Comparison of ENCODE assay signal across 25 cellular contexts in genomic region chr1:37284053-37284452, GRCh38.
"Had no signal": no experiment of that assay in that cellular context is flagged by ENCODE, and none has a peak within 500 bp of the region (broad histone marks: within the 10 kb centered on the region; RNA-seq: fewer than 3 reads in every experiment).

No MANE protein-coding gene starts in this region.

- H3K27me3 ChIP-seq: testis, thyroid gland, tibial artery, tibial nerve, upper lobe of left lung, uterus, vagina had no signal

- H3K9me3 ChIP-seq: suprapubic skin, testis, thoracic aorta, thyroid gland, uterus, vagina had no signal

- H3K4me1 ChIP-seq: stomach, suprapubic skin, testis, thyroid gland, tibial artery, tibial nerve, transverse colon, upper lobe of left lung, uterus, vagina had no signal

- H3K27ac ChIP-seq: stomach, suprapubic skin, testis, thoracic aorta, thyroid gland, tibial artery, tibial nerve, transverse colon, upper lobe of left lung, uterus, vagina had no signal

- ATAC-seq: stimulated activated effector memory CD8-positive, alpha-beta T cell treated with anti-CD3 and anti-CD28 coated beads, Interleukin-12 subunit alpha, Interleukin-12 subunit beta, amount 100 ng/mL, for 72 hours; stimulated activated memory B cell treated with anti-CD40 and anti-IgM and Interleukin-4, amounts not matched to agents 10 μg/mL and 1 μg/mL and 100 μg/mL, for 72 hours; stimulated activated naive B cell treated with anti-CD40 and anti-IgM and Interleukin-4, amounts not matched to agents 10 μg/mL and 1 μg/mL and 100 μg/mL, for 72 hours; stimulated activated naive CD8-positive, alpha-beta T cell treated with anti-CD3 and anti-CD28 coated beads, Interleukin-15, amount 100 ng/mL, for 72 hours; stimulated activated naive CD8-positive, alpha-beta T cell treated with anti-CD3 and anti-CD28 coated beads, Interleukin-15, Interleukin-2, amounts not matched to agents 100 U/mL and 50 U/mL, for 24 hours had no signal

- DNase-seq: stimulated activated CD4-positive, alpha-beta T cell treated with anti-CD3 and anti-CD28 coated beads, Interleukin-2, amount 100 ng/mL, for 48 hours; stimulated activated CD4-positive, alpha-beta T cell treated with anti-CD3 and anti-CD28 coated beads, Interleukin-4, amount 100 ng/mL, for 1 hour; stimulated activated CD4-positive, alpha-beta T cell treated with anti-CD3 and anti-CD28 coated beads, Interleukin-4, amount 100 ng/mL, for 24 hours; stimulated activated CD4-positive, alpha-beta T cell treated with anti-CD3 and anti-CD28 coated beads, Interleukin-4, amount 100 ng/mL, for 4 hours; stimulated activated CD8-positive, alpha-beta memory T cell treated with anti-CD3 and anti-CD28 coated beads, Interleukin-4, amount 100 ng/mL, for 48 hours; stimulated activated naive B cell treated with anti-CD40 and anti-IgM and Interleukin-4, amounts not matched to agents 10 μg/mL and 1 μg/mL and 100 μg/mL, for 72 hours; stimulated activated naive CD4-positive, alpha-beta T cell; stimulated activated naive CD4-positive, alpha-beta T cell treated with Interleukin-2 at 50 U/mL for 16 hours; stimulated activated naive CD8-positive, alpha-beta T cell treated with anti-CD3 and anti-CD28 coated beads, Interleukin-15, amount 100 ng/mL, for 72 hours; stimulated activated naive CD8-positive, alpha-beta T cell treated with anti-CD3 and anti-CD28 coated beads, Interleukin-15, Interleukin-2, amounts not matched to agents 100 U/mL and 50 U/mL, for 24 hours; stomach; substantia nigra; testis; thyroid gland; tibial artery; transverse colon; trophoblast cell; uterus had no signal

- H3K36me3 ChIP-seq: stomach, suprapubic skin, thoracic aorta, thyroid gland, tibial artery, tibial nerve, transverse colon, upper lobe of left lung, uterus, vagina had no signal

- H3K4me3 ChIP-seq: stomach, suprapubic skin, testis, thoracic aorta, thyroid gland, tibial artery, tibial nerve, transverse colon, upper lobe of left lung, uterus, vagina had no signal
